In genomic region chr17:34206569-34206968, GRCh38 we compare ENCODE assay signal across 27 cellular contexts. TPM values are rescaled to one million over a fixed set of nuclear protein-coding genes. Genes with fewer than 3 reads are reported as not detected.
"Had no signal": no experiment of that assay in that cellular context is flagged by ENCODE, and none has a peak within 500 bp of the region (broad histone marks: within the 10 kb centered on the region; RNA-seq: fewer than 3 reads in every experiment).

No MANE protein-coding gene starts in this region.

- ATAC-seq: psoas muscle, WTC11 had no signal

- DNase-seq: activated CD4-positive, alpha-beta memory T cell treated with anti-CD3 and anti-CD28 coated beads, Interleukin-2, amount 10 ng/mL, durations not matched to agents 7 days and 5 days; activated CD4-positive, alpha-beta T cell treated with anti-CD3 and anti-CD28 coated beads for 1 hour; activated CD4-positive, alpha-beta T cell treated with anti-CD3 and anti-CD28 coated beads, Interleukin-2, amount 10 ng/mL, durations not matched to agents 7 days and 5 days; activated CD8-positive, alpha-beta memory T cell treated with anti-CD3 and anti-CD28 coated beads, Interleukin-2, amount 50 U/mL, for 48 hours; activated gamma-delta T cell; activated naive CD4-positive, alpha-beta T cell treated with anti-CD3 and anti-CD28 coated beads, Interleukin-2, amount 10 ng/mL, durations not matched to agents 7 days and 5 days; activated naive CD8-positive, alpha-beta T cell treated with anti-CD3 and anti-CD28 coated beads, Interleukin-2, amount 10 ng/mL, durations not matched to agents 7 days and 5 days; activated T-cell treated with anti-CD3 and anti-CD28 coated beads, Interleukin-2, amount 50 U/mL, for 24 hours; brain microvascular endothelial cell; caudate nucleus; cortex of kidney; foreskin fibroblast; heart right ventricle; mammary epithelial cell; naive B cell; nephron progenitor cell; pancreas; psoas muscle; spleen; stimulated activated CD4-positive, alpha-beta T cell treated with anti-CD3 and anti-CD28 coated beads, Interleukin-2, amount 100 ng/mL, for 48 hours; stimulated activated naive CD4-positive, alpha-beta T cell treated with Interleukin-2 at 50 U/mL for 16 hours; T-helper 2 cell had no signal

- H3K27me3 ChIP-seq: ascending aorta, brain microvascular endothelial cell, heart right ventricle, neutrophil, pancreas, tibial nerve had no signal

- H3K4me1 ChIP-seq: pancreas, psoas muscle, tibial nerve had no signal

- FAIRE-seq: endothelial cell of umbilical vein, pancreas had no signal

- H3K36me3 ChIP-seq: ascending aorta, brain microvascular endothelial cell, heart right ventricle, neutrophil, pancreas, spleen, tibial nerve had no signal

- H3K9me3 ChIP-seq: ascending aorta, neutrophil, pancreas, psoas muscle had no signal

- H3K4me3 ChIP-seq: ascending aorta, heart right ventricle, pancreas, psoas muscle, spleen, tibial nerve had no signal

- H3K27ac ChIP-seq: ascending aorta, brain microvascular endothelial cell, neutrophil, pancreas, psoas muscle, spleen, tibial nerve had no signal

RNA-seq across cellular contexts. Expression of gene CCL2, which starts 48.5 kb away (rescaled TPM):
- total RNA-seq: activated CD4-positive, alpha-beta memory T cell treated with anti-CD3 and anti-CD28 coated beads, Interleukin-2, amount 10 ng/mL, durations not matched to agents 7 days and 5 days; activated CD4-positive, alpha-beta T cell treated with anti-CD3 and anti-CD28 coated beads, Interleukin-2, amount 10 ng/mL, durations not matched to agents 7 days and 5 days had no signal
- polyA plus RNA-seq: mammary epithelial cell had no signal
